In genomic region chr16:70664325-70665112, GRCh38 we compare ENCODE assay signal across 24 cellular contexts. TPM values are rescaled to one million over a fixed set of nuclear protein-coding genes. Genes with fewer than 3 reads are reported as not detected.
DNase-seq lines count a peak whose midpoint lies in the region; ATAC-seq and TF ChIP-seq lines count a peak whose summit lies in the region.
"Had no signal": no experiment of that assay in that cellular context is flagged by ENCODE, and none has a peak within 500 bp of the region (broad histone marks: within the 10 kb centered on the region; RNA-seq: fewer than 3 reads in every experiment).

No MANE protein-coding gene starts in this region.

- no peak overlapping the region for H3K4me3 ChIP-seq in RWPE2 (ENCODE audit: severe bottlenecking)
- H3K4me3 ChIP-seq in trophoblast cell (ENCODE audit: low read depth, low read length), result peak overlapping the region; percentile 33
- H3K4me3 ChIP-seq: coronary artery, thyroid gland had no signal

- no peaks in the 10 kb centered on the region for H3K4me1 ChIP-seq in RWPE2 (ENCODE audit: insufficient read depth, poor library complexity, severe bottlenecking)
- peaks cover 0 to 2% of the 10 kb centered on the region in 2 experiments for H3K4me1 ChIP-seq in trophoblast cell (ENCODE audit: control insufficient read depth in 1 of 2, insufficient read depth in 2 of 2, low read length in 2 of 2)
- H3K4me1 ChIP-seq: thyroid gland had no signal

- H2BK12ac ChIP-seq in trophoblast cell (ENCODE audit: low read length), result no peak overlapping the region

- H4K91ac ChIP-seq in trophoblast cell (ENCODE audit: low read depth, low read length), result no peak overlapping the region

- H3K4me2 ChIP-seq in trophoblast cell (ENCODE audit: low read length), result no peak overlapping the region

- no peak overlapping the region for H3K18ac ChIP-seq in trophoblast cell (ENCODE audit: low read length)

- no peak overlapping the region for H3K14ac ChIP-seq in trophoblast cell (ENCODE audit: low read length)

- no peak overlapping the region for H3K23ac ChIP-seq in trophoblast cell (ENCODE audit: low read length)

- H2BK120ac ChIP-seq in trophoblast cell (ENCODE audit: insufficient read depth, low read length, poor library complexity), result no peak overlapping the region

- no peak for TF ChIP-seq CTCF in RWPE2 (IDR thresholded peaks at IDR 0.05; ENCODE audit: poor library complexity, severe bottlenecking)

- H3K36me3 ChIP-seq in RWPE2 (ENCODE audit: low read depth) (peaks cover 57% of the 10 kb centered on the region), trophoblast cell (ENCODE audit: control insufficient read depth in 1 of 2, insufficient read depth in 2 of 2, low read length in 2 of 2) (peaks cover 54 to 56% of the 10 kb centered on the region in 2 experiments)

- no peak overlapping the region for H2AK5ac ChIP-seq in trophoblast cell (ENCODE audit: low read length)

- H3K27me3 ChIP-seq in RWPE2 (ENCODE audit: insufficient read depth, poor library complexity, severe bottlenecking) (no peaks in the 10 kb centered on the region), trophoblast cell (ENCODE audit: insufficient read depth, low read length) (no peaks in the 10 kb centered on the region)
- H3K27me3 ChIP-seq: thyroid gland had no signal

- no peak overlapping the region for H3K4ac ChIP-seq in trophoblast cell (ENCODE audit: low read depth, low read length)

- DNase-seq in GM03348 (ENCODE audit: low spot score) (peak; percentile 5), RWPE2 (ENCODE audit: low spot score) (peak; percentile 64), iPS-NIHi7 (ENCODE audit: extremely low spot score) (peak; percentile 58), trophoblast cell (no peak), SK-N-DZ (ENCODE audit: low spot score) (no peak), Right ventricle myocardium inferior (ENCODE audit: missing footprints) (no peak)
- DNase-seq: activated CD4-positive, alpha-beta T cell treated with anti-CD3 and anti-CD28 coated beads, Interleukin-2, amount 10 ng/mL, durations not matched to agents 24 days and 14 days; activated naive CD4-positive, alpha-beta T cell treated with anti-CD3 and anti-CD28 coated beads, Interleukin-2, amount 10 ng/mL, durations not matched to agents 7 days and 5 days; amniotic stem cell; CD4-positive, alpha-beta T cell; GOT3; kidney glomerular epithelial cell; naive B cell; NCI-H1092 treated with DMSO at 0.1 percent for 48 hours; NCI-H1930; NCI-H69; retina; stimulated activated CD4-positive, alpha-beta T cell treated with anti-CD3 and anti-CD28 coated beads, Interleukin-4, amount 100 ng/mL, for 1 hour; stimulated activated naive B cell treated with anti-CD40 and anti-IgM and Interleukin-4, amounts not matched to agents 10 μg/mL and 1 μg/mL and 100 μg/mL, for 72 hours; thyroid gland had no signal

- H2AFZ ChIP-seq in trophoblast cell (ENCODE audit: insufficient read depth, low read length, poor library complexity), result no peak overlapping the region

- H4K8ac ChIP-seq in trophoblast cell (ENCODE audit: low read depth, low read length), result no peak overlapping the region

- no peak overlapping the region for H4K12ac ChIP-seq in trophoblast cell (ENCODE audit: low read depth, low read length)

- intact Hi-C loops in Right ventricle myocardium inferior (cut with DNase I), result no loop called here

- no peaks in the 10 kb centered on the region for H3K79me1 ChIP-seq in trophoblast cell (ENCODE audit: low read length)

- H3K79me2 ChIP-seq in trophoblast cell (ENCODE audit: control insufficient read depth, insufficient read depth, low read length, poor library complexity), result no peaks in the 10 kb centered on the region

- WGBS in trophoblast cell (ENCODE audit: extremely low coverage, insufficient coverage, insufficient read length), result no CpG with 5 or more reads among the region's 39 CpGs

- no peak overlapping the region for H3K9ac ChIP-seq in trophoblast cell (ENCODE audit: low read length)

- no peak overlapping the region for H3K27ac ChIP-seq in RWPE2 (ENCODE audit: poor library complexity, severe bottlenecking)
- no peak overlapping the region for H3K27ac ChIP-seq in trophoblast cell (ENCODE audit: low read depth, low read length)
- H3K27ac ChIP-seq: coronary artery, thyroid gland, VCaP had no signal

- ATAC-seq in RWPE2 (ENCODE audit: low read depth), result no peak
- no peak for ATAC-seq in Right ventricle myocardium inferior
- ATAC-seq in HG03196 (IDR thresholded peaks at IDR 0.05; ENCODE audit: unreplicated experiment), result no peak
- no peak for ATAC-seq in GM18873 (IDR thresholded peaks at IDR 0.05; ENCODE audit: low FRiP score, unreplicated experiment)
- ATAC-seq: stimulated activated naive B cell treated with anti-CD40 and anti-IgM and Interleukin-4, amounts not matched to agents 10 μg/mL and 1 μg/mL and 100 μg/mL, for 72 hours had no signal

- H2BK5ac ChIP-seq in trophoblast cell (ENCODE audit: low read depth, low read length, poor library complexity), result no peak overlapping the region

- H3K9me3 ChIP-seq in RWPE2 (ENCODE audit: severe bottlenecking), result no peaks in the 10 kb centered on the region
- H3K9me3 ChIP-seq in trophoblast cell (ENCODE audit: insufficient read depth, low read depth, low read length), result no peaks in the 10 kb centered on the region
- H3K9me3 ChIP-seq: thyroid gland had no signal

RNA-seq across cellular contexts. Expression of gene IL34, which starts 18.2 kb away (rescaled TPM):
- polyA plus RNA-seq in trophoblast cell (2013), result 0.15 and 0.18 TPM in 2 replicates
- polyA plus RNA-seq in SK-N-DZ (2014; cell fraction: cytosol; rRNA removed), result 1.2 TPM in 1 of 2 replicates, not detected in the other
- polyA plus RNA-seq in SK-N-DZ (2014; cell fraction: nucleus; rRNA removed), result not detected in 2 replicates
- 2.0 TPM for total RNA-seq in Right ventricle myocardium inferior

RNA-seq across cellular contexts. Expression of gene MTSS2, which starts 21.3 kb away (rescaled TPM):
- 164 and 171 TPM in 2 replicates for polyA plus RNA-seq in trophoblast cell (2013)
- 19.4 and 42.1 TPM in 2 replicates for polyA plus RNA-seq in SK-N-DZ (2014; cell fraction: cytosol; rRNA removed)
- 45.1 and 55.5 TPM in 2 replicates for polyA plus RNA-seq in SK-N-DZ (2014; cell fraction: nucleus; rRNA removed)
- total RNA-seq in Right ventricle myocardium inferior, result 88.4 TPM

Comparison
In these comparisons a context has a peak if more than half of its experiments do, and no peak if none do; other contexts are left out.
1. DNase-seq: peak in GM03348 (single experiment), RWPE2 (single experiment) and iPS-NIHi7 (single experiment); none in trophoblast cell (0 of 2), SK-N-DZ (single experiment) and Right ventricle myocardium inferior (single experiment).